26 cellular contexts compared by ENCODE assay signal in the genomic region with DNA sequence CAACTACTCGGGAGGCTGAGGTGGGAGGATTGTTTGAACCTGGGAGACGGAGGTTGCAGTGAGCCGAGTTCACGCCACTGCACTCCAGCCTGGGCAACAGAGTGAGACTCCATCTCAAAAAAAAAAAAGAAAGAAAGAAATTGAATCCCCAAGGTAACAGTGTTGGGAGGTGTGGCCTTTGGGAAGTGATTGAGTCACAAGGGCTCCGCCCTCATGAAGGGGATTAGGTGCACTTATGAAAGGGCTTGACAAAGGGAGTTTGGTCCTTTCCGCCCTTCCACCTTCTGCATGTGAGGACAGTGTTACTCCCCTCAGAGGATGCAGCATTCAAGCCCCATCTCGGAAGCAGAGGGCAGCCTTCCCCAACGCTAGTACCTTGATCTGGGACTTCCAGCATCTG.
"Had no signal": no experiment of that assay in that cellular context is flagged by ENCODE, and none has a peak within 500 bp of the region (broad histone marks: within the 10 kb centered on the region; RNA-seq: fewer than 3 reads in every experiment).

No MANE protein-coding gene starts in this region.

- H3K4me3 ChIP-seq: left ventricle myocardium inferior, lung, ovary, right atrium auricular region, right lobe of liver, smooth muscle cell, tibial nerve, upper lobe of left lung, vagina had no signal

- H3K4me1 ChIP-seq: right lobe of liver had no signal

- H3K27ac ChIP-seq: left ventricle myocardium inferior, ovary, right atrium auricular region, right lobe of liver, tibial nerve, vagina had no signal

- H3K4me2 ChIP-seq: smooth muscle cell had no signal

- DNase-seq: hypothalamus; immature natural killer cell; left colon; left ventricle myocardium inferior; mesendoderm; naive B cell; natural killer cell; nephron progenitor cell; ovary; right lobe of liver; stimulated activated CD4-positive, alpha-beta T cell treated with anti-CD3 and anti-CD28 coated beads, Interleukin-1b, Interleukin-23, amount 100 ng/mL, for 48 hours; stimulated activated CD4-positive, alpha-beta T cell treated with anti-CD3 and anti-CD28 coated beads, Interleukin-2, amount 100 ng/mL, for 48 hours; stimulated activated CD4-positive, alpha-beta T cell treated with anti-CD3 and anti-CD28 coated beads, Interleukin-4, amount 100 ng/mL, for 4 hours; stimulated activated CD8-positive, alpha-beta memory T cell treated with anti-CD3 and anti-CD28 coated beads, Interleukin-4, amount 100 ng/mL, for 48 hours; stimulated activated naive CD4-positive, alpha-beta T cell treated with Interleukin-2 at 50 U/mL for 16 hours; stimulated activated naive CD8-positive, alpha-beta T cell treated with anti-CD3 and anti-CD28 coated beads, Interleukin-15, amount 100 ng/mL, for 72 hours; substantia nigra had no signal

- H3K9me3 ChIP-seq: left ventricle myocardium inferior, ovary, right atrium auricular region, right lobe of liver, tibial nerve, upper lobe of left lung, vagina had no signal

- H3K27me3 ChIP-seq: ovary, right atrium auricular region, right lobe of liver, tibial nerve, upper lobe of left lung, vagina had no signal

- H3K36me3 ChIP-seq: left ventricle myocardium inferior, ovary, right atrium auricular region, right lobe of liver, tibial nerve, upper lobe of left lung, vagina had no signal

- FAIRE-seq: islet of Langerhans, kidney had no signal

- ATAC-seq: left colon; natural killer cell; right lobe of liver; stimulated activated memory B cell treated with anti-CD40 and anti-IgM and Interleukin-4, amounts not matched to agents 10 μg/mL and 1 μg/mL and 100 μg/mL, for 72 hours; stimulated activated naive CD8-positive, alpha-beta T cell treated with anti-CD3 and anti-CD28 coated beads, Interleukin-15, amount 100 ng/mL, for 72 hours had no signal
